ENCODE assay signal across 9 cellular contexts in genomic region chr5:116827078-116827477, GRCh38.
"Had no signal": no experiment of that assay in that cellular context is flagged by ENCODE, and none has a peak within 500 bp of the region (broad histone marks: within the 10 kb centered on the region; RNA-seq: fewer than 3 reads in every experiment).

No MANE protein-coding gene starts in this region.

- H2AFZ ChIP-seq: GM23338 had no signal

- H3K4me2 ChIP-seq: GM23338 had no signal

- ATAC-seq: GM23338, HCT116, K562 had no signal

- H3K4me3 ChIP-seq: GM23338, HAP-1, K562 had no signal

- H3K9me3 Mint-ChIP-seq: GM23338 had no signal

- H3K4me3 Mint-ChIP-seq: GM23338, HFFc6 had no signal

- H3K27ac Mint-ChIP-seq: GM23338, HFFc6 had no signal

- H3K9me3 ChIP-seq: HAP-1 had no signal

- H3K27ac ChIP-seq: HL-60 had no signal

- DNase-seq: H7, HFFc6, IMR-90, KG1 had no signal

- H3K36me3 ChIP-seq: HAP-1 had no signal

- FAIRE-seq: K562 had no signal
